In the genomic region with DNA sequence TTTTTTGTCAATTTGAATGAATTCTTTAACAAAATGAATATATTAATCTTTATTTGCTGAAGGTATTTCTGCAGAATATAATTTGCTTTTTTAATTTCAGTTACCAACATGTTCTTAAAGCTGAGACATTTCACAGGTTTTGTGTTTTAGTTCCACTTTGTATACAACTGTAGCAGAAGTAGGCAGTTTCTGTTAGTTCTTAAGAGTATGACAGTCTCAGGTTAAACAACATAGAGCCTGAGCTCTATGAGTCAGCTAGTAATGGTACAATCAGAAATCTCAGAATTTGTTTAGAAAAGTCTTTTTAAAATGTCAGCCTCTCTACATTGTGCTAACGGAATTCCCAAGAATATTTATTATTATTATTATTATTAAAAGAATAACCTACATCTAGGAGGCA, we compare ENCODE assay signal across 1 cellular context.
TF ChIP-seq lines count a peak whose summit lies in the region.

No MANE protein-coding gene starts in this region.

TF ChIP-seq in IMR-90, 13 proteins besides CTCF, POLR2A, EP300 and RAD21 (continued from another document):
- TF ChIP-seq NFE2L2 (IDR thresholded peaks at IDR 0.05; ENCODE audit: low read depth, low read length) (no peak), CHD1 (IDR thresholded peaks at IDR 0.05; ENCODE audit: low read depth, low read length) (no peak)
TF ChIP-seq in IMR-90: peak in this region for 0.
